8 cellular contexts compared by ENCODE assay signal in genomic region chr2:69742170-69742952, GRCh38. TPM values are rescaled to one million over a fixed set of nuclear protein-coding genes. Genes with fewer than 3 reads are reported as not detected.
DNase-seq lines count a peak whose midpoint lies in the region; ATAC-seq lines count a peak whose summit lies in the region.

No MANE protein-coding gene starts in this region.

- no peaks in the 10 kb centered on the region for H3K9me3 Mint-ChIP-seq in activated T-helper 17 cell treated with anti-CD3 and anti-CD28 coated beads, Interleukin-2, amount 50 U/mL, for 72 hours

- H3K4me1 Mint-ChIP-seq in activated T-helper 17 cell treated with anti-CD3 and anti-CD28 coated beads, Interleukin-2, amount 50 U/mL, for 72 hours, result peaks cover 7% of the 10 kb centered on the region

- H3K36me3 Mint-ChIP-seq in activated T-helper 17 cell treated with anti-CD3 and anti-CD28 coated beads, Interleukin-2, amount 50 U/mL, for 72 hours (ENCODE audit: low read depth), result peaks cover 5% of the 10 kb centered on the region

- H3K27me3 Mint-ChIP-seq in activated T-helper 17 cell treated with anti-CD3 and anti-CD28 coated beads, Interleukin-2, amount 50 U/mL, for 72 hours, result no peaks in the 10 kb centered on the region

- peak; percentile 29 for ATAC-seq in GM18867 (IDR thresholded peaks at IDR 0.05; ENCODE audit: unreplicated experiment)
- ATAC-seq in HG03439 (IDR thresholded peaks at IDR 0.05; ENCODE audit: unreplicated experiment), result peak; percentile 30
- peak; percentile 37 for ATAC-seq in activated T-helper 17 cell treated with anti-CD3 and anti-CD28 coated beads, Interleukin-2, amount 50 U/mL, for 72 hours (replicated peaks)

- peak overlapping the region; percentile 61 for H3K4me3 ChIP-seq in iPS-11a (ENCODE audit: low read depth, low read length)

- H3K4me3 Mint-ChIP-seq in activated T-helper 17 cell treated with anti-CD3 and anti-CD28 coated beads, Interleukin-2, amount 50 U/mL, for 72 hours, result peak overlapping the region; percentile 95

- peak overlapping the region; percentile 86 for H3K27ac Mint-ChIP-seq in activated T-helper 17 cell treated with anti-CD3 and anti-CD28 coated beads, Interleukin-2, amount 50 U/mL, for 72 hours

- DNase-seq in A172 (ENCODE audit: low spot score) (peak; percentile 22), DMS79 treated with DMSO at 0.1 percent for 48 hours (lab: John Stamatoyannopoulos, UW) (no peak), activated gamma-delta T cell treated with Interleukin-2 at 50 U/mL for 16 hours (no peak)
- peak; percentile 30 for DNase-seq in stimulated activated CD8-positive, alpha-beta memory T cell treated with anti-CD3 and anti-CD28 coated beads, Interleukin-4, amount 100 ng/mL, for 48 hours

RNA-seq across cellular contexts. Expression of gene ANXA4, which starts 0.4 kb away (rescaled TPM):
- 85.1 and 89.9 TPM in 2 replicates for total RNA-seq in A172 (2014; rRNA removed; shearing (Covaris generic))
- 10 to 100 TPM; 31.5 to 33.0 TPM for total RNA-seq in activated T-helper 17 cell treated with anti-CD3 and anti-CD28 coated beads, Interleukin-2, amount 50 U/mL, for 72 hours

Comparison
In these comparisons a context has a peak if more than half of its experiments do, and no peak if none do; other contexts are left out.
1. DNase-seq: peak in A172 (single experiment) and stimulated activated CD8-positive, alpha-beta memory T cell treated with anti-CD3 and anti-CD28 coated beads, Interleukin-4, amount 100 ng/mL, for 48 hours (single experiment); none in DMS79 treated with DMSO at 0.1 percent for 48 hours (single experiment) and activated gamma-delta T cell treated with Interleukin-2 at 50 U/mL for 16 hours (single experiment).
2. Peak in every context shown above with its lines, with median percentiles within 50 percentile points of each other: ATAC-seq.